8 cellular contexts compared by ENCODE assay signal in genomic region chr3:134794950-134795775, GRCh38. TPM values are rescaled to one million over a fixed set of nuclear protein-coding genes. Genes with fewer than 3 reads are reported as not detected.
DNase-seq lines count a peak whose midpoint lies in the region; ATAC-seq lines count a peak whose summit lies in the region.

EPHB1 (plus strand) TSS chr3:134795260.

- peaks cover 41% of the 10 kb centered on the region for H3K27me3 ChIP-seq in mucosa of stomach (ENCODE audit: control insufficient read depth, insufficient read depth, low read length)

- DNase-seq in DMS153 (lab: John Stamatoyannopoulos, UW) (peak; percentile 94), HS-5 (ENCODE audit: low read depth) (peak; percentile 92), NCI-H82 treated with DMSO at 0.1 percent for 48 hours (lab: John Stamatoyannopoulos, UW; ENCODE audit: unreplicated experiment) (peak; percentile 73)
- DNase-seq in activated CD8-positive, alpha-beta memory T cell treated with anti-CD3 and anti-CD28 coated beads, Interleukin-2, amount 50 U/mL, for 4 hours: peak; percentile 32
- peak; percentile 75 for DNase-seq in stimulated activated naive CD8-positive, alpha-beta T cell treated with anti-CD3 and anti-CD28 coated beads, Interleukin-15, Interleukin-2, amounts not matched to agents 100 U/mL and 50 U/mL, for 24 hours

- H3K4me1 ChIP-seq in mucosa of stomach (ENCODE audit: control insufficient read depth, insufficient read depth, low read length): peaks cover 11% of the 10 kb centered on the region

- H3K9ac ChIP-seq in mucosa of stomach (ENCODE audit: low read length): peak within 1 kb of the TSS; percentile 10

- H3K9me3 ChIP-seq in mucosa of stomach (ENCODE audit: control insufficient read depth, low read length): no peaks in the 10 kb centered on the region

- no peaks in the 10 kb centered on the region for H3K36me3 ChIP-seq in mucosa of stomach (ENCODE audit: control insufficient read depth, insufficient read depth, low read length)

- ATAC-seq in GM21381 (IDR thresholded peaks at IDR 0.05; ENCODE audit: unreplicated experiment) (peak; percentile 77), esophagus mucosa (peak; percentile 86)
- peak; percentile 81 for ATAC-seq in stimulated activated naive CD8-positive, alpha-beta T cell treated with anti-CD3 and anti-CD28 coated beads, Interleukin-15, Interleukin-2, amounts not matched to agents 100 U/mL and 50 U/mL, for 24 hours

- peak within 1 kb of the TSS; percentile 31 for H3K4me3 ChIP-seq in mucosa of stomach (ENCODE audit: low read length)

RNA-seq across cellular contexts. Expression of gene EPHB1, which starts in this region (rescaled TPM):
- total RNA-seq in esophagus mucosa: 0.40 TPM

Comparison
In these comparisons a context has a peak if more than half of its experiments do, and no peak if none do; other contexts are left out.
1. Peak in every context shown above with its lines: DNase-seq, ATAC-seq and H3K4me3 ChIP-seq.
2. Peak in ATAC-seq in esophagus mucosa; RNA of the gene not detected or under 1 TPM.
3. DNase-seq: peak in every context shown above with its lines; median percentile 94 in DMS153; 92 in HS-5; 75 in stimulated activated naive CD8-positive, alpha-beta T cell treated with anti-CD3 and anti-CD28 coated beads, Interleukin-15, Interleukin-2, amounts not matched to agents 100 U/mL and 50 U/mL, for 24 hours; 73 in NCI-H82 treated with DMSO at 0.1 percent for 48 hours; 32 in activated CD8-positive, alpha-beta memory T cell treated with anti-CD3 and anti-CD28 coated beads, Interleukin-2, amount 50 U/mL, for 4 hours.